1 cellular context compared by ENCODE assay signal in the genomic region with DNA sequence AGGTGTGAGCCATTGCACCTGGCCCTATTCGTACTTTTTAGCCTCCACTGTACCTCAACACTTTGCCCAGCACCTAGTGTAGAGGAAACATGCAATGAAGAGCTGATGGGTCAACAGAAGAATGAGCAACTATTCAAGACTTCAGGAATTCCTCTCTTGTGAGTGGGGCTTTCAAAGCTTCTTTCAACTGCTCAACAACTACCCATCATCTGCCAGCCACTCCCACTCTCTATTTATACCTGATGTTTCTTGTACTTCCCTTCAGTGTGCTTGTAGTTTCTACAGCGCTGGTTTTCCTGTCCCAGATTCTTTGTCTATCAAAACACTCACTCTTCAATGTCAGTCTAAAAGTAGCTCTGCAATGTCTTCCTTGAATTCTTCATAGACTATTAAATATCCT.
TF ChIP-seq lines count a peak whose summit lies in the region.

No MANE protein-coding gene starts in this region.

TF ChIP-seq in A549, 52 proteins besides CTCF, POLR2A, EP300 and RAD21 (continued from another document):
- TF ChIP-seq, protein P1, sequence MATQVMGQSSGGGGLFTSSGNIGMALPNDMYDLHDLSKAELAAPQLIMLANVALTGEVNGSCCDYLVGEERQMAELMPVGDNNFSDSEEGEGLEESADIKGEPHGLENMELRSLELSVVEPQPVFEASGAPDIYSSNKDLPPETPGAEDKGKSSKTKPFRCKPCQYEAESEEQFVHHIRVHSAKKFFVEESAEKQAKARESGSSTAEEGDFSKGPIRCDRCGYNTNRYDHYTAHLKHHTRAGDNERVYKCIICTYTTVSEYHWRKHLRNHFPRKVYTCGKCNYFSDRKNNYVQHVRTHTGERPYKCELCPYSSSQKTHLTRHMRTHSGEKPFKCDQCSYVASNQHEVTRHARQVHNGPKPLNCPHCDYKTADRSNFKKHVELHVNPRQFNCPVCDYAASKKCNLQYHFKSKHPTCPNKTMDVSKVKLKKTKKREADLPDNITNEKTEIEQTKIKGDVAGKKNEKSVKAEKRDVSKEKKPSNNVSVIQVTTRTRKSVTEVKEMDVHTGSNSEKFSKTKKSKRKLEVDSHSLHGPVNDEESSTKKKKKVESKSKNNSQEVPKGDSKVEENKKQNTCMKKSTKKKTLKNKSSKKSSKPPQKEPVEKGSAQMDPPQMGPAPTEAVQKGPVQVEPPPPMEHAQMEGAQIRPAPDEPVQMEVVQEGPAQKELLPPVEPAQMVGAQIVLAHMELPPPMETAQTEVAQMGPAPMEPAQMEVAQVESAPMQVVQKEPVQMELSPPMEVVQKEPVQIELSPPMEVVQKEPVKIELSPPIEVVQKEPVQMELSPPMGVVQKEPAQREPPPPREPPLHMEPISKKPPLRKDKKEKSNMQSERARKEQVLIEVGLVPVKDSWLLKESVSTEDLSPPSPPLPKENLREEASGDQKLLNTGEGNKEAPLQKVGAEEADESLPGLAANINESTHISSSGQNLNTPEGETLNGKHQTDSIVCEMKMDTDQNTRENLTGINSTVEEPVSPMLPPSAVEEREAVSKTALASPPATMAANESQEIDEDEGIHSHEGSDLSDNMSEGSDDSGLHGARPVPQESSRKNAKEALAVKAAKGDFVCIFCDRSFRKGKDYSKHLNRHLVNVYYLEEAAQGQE (IDR thresholded peaks at IDR 0.05), result no peak
- no peak for TF ChIP-seq CHD2 (IDR thresholded peaks at IDR 0.05; ENCODE audit: low read length, partially characterized antibody)
- no peak for TF ChIP-seq FOSL2 (IDR thresholded peaks at IDR 0.05)
- no peak for TF ChIP-seq FOSL2 (CRISPR knock-in tag; IDR thresholded peaks at IDR 0.05)
- no peak for TF ChIP-seq ZC3H11A (IDR thresholded peaks at IDR 0.05)
